In the genomic region with DNA sequence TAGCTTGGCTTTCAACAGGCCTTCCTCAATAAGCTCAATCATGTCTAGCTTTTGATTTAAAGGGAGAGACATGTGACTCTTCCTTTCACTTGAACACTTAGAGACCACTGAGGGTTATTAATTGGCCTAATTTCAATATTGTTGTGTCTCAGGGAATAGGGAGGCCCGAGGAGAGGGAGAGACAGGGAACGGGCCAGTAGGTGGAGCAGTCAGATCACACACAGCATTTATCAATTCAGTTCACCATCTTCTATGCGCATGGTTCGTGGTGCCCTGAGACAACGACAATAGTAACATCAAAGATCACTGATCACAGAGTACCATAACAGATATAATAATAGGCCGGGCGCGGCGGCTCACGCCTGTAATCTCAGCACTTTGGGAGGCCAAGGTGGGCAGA, we compare ENCODE assay signal across 9 cellular contexts. TPM values are rescaled to one million over a fixed set of nuclear protein-coding genes. Genes with fewer than 3 reads are reported as not detected.
DNase-seq lines count a peak whose midpoint lies in the region; ATAC-seq and TF ChIP-seq lines count a peak whose summit lies in the region.
"Had no signal": no experiment of that assay in that cellular context is flagged by ENCODE, and none has a peak within 500 bp of the region (broad histone marks: within the 10 kb centered on the region; RNA-seq: fewer than 3 reads in every experiment).

No MANE protein-coding gene starts in this region.

- no peak for ATAC-seq in HG02571 (IDR thresholded peaks at IDR 0.05; ENCODE audit: unreplicated experiment)

- no peak overlapping the region for H3K27ac Mint-ChIP-seq in neural crest cell (ENCODE audit: unreplicated experiment)
- H3K27ac Mint-ChIP-seq: B cell had no signal

- H3K27me3 Mint-ChIP-seq in neural crest cell (ENCODE audit: low read depth): no peaks in the 10 kb centered on the region
- H3K27me3 Mint-ChIP-seq: B cell had no signal

- H3K4me1 Mint-ChIP-seq in neural crest cell: no peaks in the 10 kb centered on the region

- no peak overlapping the region for H3K4me3 Mint-ChIP-seq in neural crest cell
- H3K4me3 Mint-ChIP-seq: B cell had no signal

- peak; percentile 14 for DNase-seq in NCI-H1092 treated with DMSO at 0.1 percent for 48 hours (lab: John Stamatoyannopoulos, UW)
- no peak for DNase-seq in NCI-H1092 (lab: John Stamatoyannopoulos, UW)
- peak; percentile 10 for DNase-seq in SK-N-DZ (ENCODE audit: low spot score)
- DNase-seq in effector CD8-positive, alpha-beta T cell (lab: John Stamatoyannopoulos, UW): peak; percentile 1
- peak; percentile 6 for DNase-seq in neural crest cell (ENCODE audit: low read depth, low spot score)
- DNase-seq in NOMO-1 treated with DMSO at 0.1 percent for 48 hours (lab: John Stamatoyannopoulos, UW; ENCODE audit: unreplicated experiment): no peak
- DNase-seq in DMS79 (lab: John Stamatoyannopoulos, UW): no peak

- peaks cover 4% of the 10 kb centered on the region for H3K36me3 Mint-ChIP-seq in neural crest cell (ENCODE audit: low read depth)

- H3K9me3 Mint-ChIP-seq in neural crest cell: no peaks in the 10 kb centered on the region

- TF ChIP-seq CTCF in neural crest cell (conservative IDR thresholded peaks at IDR 0.05): peak; percentile 56

RNA-seq across cellular contexts. Expression of a gene that starts 17.8 kb away (rescaled TPM):
- 1.8 and 2.6 TPM in 2 replicates for polyA plus RNA-seq in SK-N-DZ (2014; cell fraction: cytosol; rRNA removed)
- 2.0 and 2.5 TPM in 2 replicates for polyA plus RNA-seq in SK-N-DZ (2014; cell fraction: nucleus; rRNA removed)
- 10.1 and 12.3 TPM in 2 replicates for total RNA-seq in neural crest cell

Comparison
In these comparisons a context has a peak if more than half of its experiments do, and no peak if none do; other contexts are left out.
1. DNase-seq: peak in NCI-H1092 treated with DMSO at 0.1 percent for 48 hours (single experiment), SK-N-DZ (single experiment), effector CD8-positive, alpha-beta T cell (single experiment) and neural crest cell (single experiment); none in NCI-H1092 (single experiment), NOMO-1 treated with DMSO at 0.1 percent for 48 hours (single experiment) and DMS79 (single experiment).